Comparison of ENCODE assay signal across 13 cellular contexts in the genomic region with DNA sequence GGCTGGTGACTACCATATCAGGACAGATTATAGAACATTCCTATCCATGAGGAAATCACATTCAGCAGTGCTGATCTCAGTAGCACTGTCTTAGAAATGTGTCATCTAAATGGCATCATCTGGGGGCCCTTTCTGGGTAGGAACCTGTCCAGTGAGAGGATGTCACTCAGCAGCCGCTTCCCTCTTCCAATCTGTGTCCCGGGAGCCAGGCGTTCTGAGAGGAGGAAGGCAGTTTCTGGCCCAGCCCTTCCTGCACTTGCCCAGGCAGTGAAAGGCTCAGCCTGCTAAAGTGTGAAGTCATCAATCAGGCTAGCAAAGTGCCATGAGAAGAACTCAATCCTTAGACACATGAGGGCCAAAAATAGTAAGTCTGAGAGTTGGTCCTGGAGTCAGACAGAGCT. TPM values are rescaled to one million over a fixed set of nuclear protein-coding genes. Genes with fewer than 3 reads are reported as not detected.
A peak's percentile ranks its signal among the peaks of the same experiment; 100 is the strongest.
DNase-seq lines count a peak whose midpoint lies in the region; ATAC-seq, FAIRE-seq and TF ChIP-seq lines count a peak whose summit lies in the region.
"Had no signal": no experiment of that assay in that cellular context is flagged by ENCODE, and none has a peak within 500 bp of the region (broad histone marks: within the 10 kb centered on the region; RNA-seq: fewer than 3 reads in every experiment).

No MANE protein-coding gene starts in this region.

- no peaks in the 10 kb centered on the region for H3K4me1 ChIP-seq in MM.1S (ENCODE audit: low read length)
- H3K4me1 ChIP-seq: upper lobe of right lung had no signal

- no peak for FAIRE-seq in GM12891 (lab: Jason Lieb, UNC)
- FAIRE-seq: H54 had no signal

- no peak for TF ChIP-seq CTCF in AG09309 (IDR thresholded peaks at IDR 0.05; ENCODE audit: control insufficient read depth, insufficient read depth, low read depth, low read length, missing control alignments)
- no peak for TF ChIP-seq CTCF in MM.1S (IDR thresholded peaks at IDR 0.05; ENCODE audit: low read length)

- H3K79me2 ChIP-seq in MM.1S (ENCODE audit: low read length), result no peaks in the 10 kb centered on the region

- H3F3A ChIP-seq in MM.1S (ENCODE audit: insufficient read depth, low read length), result no peaks in the 10 kb centered on the region

- H3K9me3 ChIP-seq in MM.1S (replicated peaks; ENCODE audit: insufficient read depth, low read length), result no peaks in the 10 kb centered on the region
- H3K9me3 ChIP-seq: right lobe of liver, upper lobe of right lung had no signal

- DNase-seq in AG09309 (ENCODE audit: low read depth) (peak; percentile 24), LHCN-M2 (ENCODE audit: low read depth) (peak; percentile 46), kidney tubule cell (ENCODE audit: low spot score) (peak; percentile 86), MM.1S (no peak), SIG-M5 treated with dmso at 0.1 percent for 504 hours (lab: John Stamatoyannopoulos, UW; ENCODE audit: unreplicated experiment) (no peak), GM12891 (ENCODE audit: insufficient read length, low spot score) (no peak)
- DNase-seq in activated naive CD4-positive, alpha-beta T cell (lab: John Stamatoyannopoulos, UW), result no peak
- DNase-seq: activated T-cell treated with anti-CD3 and anti-CD28 coated beads, Interleukin-2, amount 50 U/mL, for 48 hours; central memory CD4-positive, alpha-beta T cell; right lobe of liver; upper lobe of right lung had no signal

- no peak overlapping the region for H3K9ac ChIP-seq in MM.1S (ENCODE audit: low read length)

- H3K9me2 ChIP-seq in MM.1S (replicated peaks; ENCODE audit: insufficient read depth, low read length), result no peaks in the 10 kb centered on the region

- no peak overlapping the region for H3K4me2 ChIP-seq in MM.1S (ENCODE audit: low read depth, low read length)

- H4K20me1 ChIP-seq in MM.1S (ENCODE audit: insufficient read depth, low read length), result no peaks in the 10 kb centered on the region

- ATAC-seq in esophagus mucosa, result peak; percentile 87
- ATAC-seq: upper lobe of right lung had no signal

- no peaks in the 10 kb centered on the region for H3K27me3 ChIP-seq in MM.1S (replicated peaks; ENCODE audit: insufficient read depth, low read length)
- H3K27me3 ChIP-seq: right lobe of liver, upper lobe of right lung had no signal

- no peak overlapping the region for H3K27ac ChIP-seq in MM.1S (ENCODE audit: low read length)
- H3K27ac ChIP-seq: upper lobe of right lung had no signal

- no peak overlapping the region for H2AFZ ChIP-seq in MM.1S (ENCODE audit: low read length)

- no peak overlapping the region for H3K4me3 ChIP-seq in AG09309 (ENCODE audit: control insufficient read depth, low read depth, low read length)
- H3K4me3 ChIP-seq in MM.1S (ENCODE audit: low read length), result no peak overlapping the region
- H3K4me3 ChIP-seq: right lobe of liver, upper lobe of right lung had no signal

- TF ChIP-seq POLR2A in GM12891 (IDR thresholded peaks at IDR 0.05; ENCODE audit: low read depth, low read length), result no peak

- no peaks in the 10 kb centered on the region; the same call in 1 of the 2 replicates for H3K36me3 ChIP-seq in MM.1S (replicated peaks; ENCODE audit: insufficient read depth, low read length)

TF ChIP-seq in GM12891, 5 proteins besides CTCF, POLR2A, EP300 and RAD21:
- TF ChIP-seq POU2F2 (IDR thresholded peaks at IDR 0.05; ENCODE audit: low read depth, low read length), result no peak
- no peak for TF ChIP-seq TAF1 (IDR thresholded peaks at IDR 0.05; ENCODE audit: low read depth, low read length)
- no peak for TF ChIP-seq POLR2AphosphoS5 (IDR thresholded peaks at IDR 0.05; ENCODE audit: low read depth, low read length)
- no peak for TF ChIP-seq SPI1 (IDR thresholded peaks at IDR 0.05; ENCODE audit: low read depth, low read length)
- no peak for TF ChIP-seq PAX5 (IDR thresholded peaks at IDR 0.05; ENCODE audit: insufficient read depth, low read length, severe bottlenecking)

RNA-seq across cellular contexts. Expression of a gene that starts 25.6 kb away (rescaled TPM):
- total RNA-seq in LHCN-M2 (2014; rRNA removed) (14.3 and 17.1 TPM in 2 replicates), esophagus mucosa (58.5 TPM)
- 15.9 TPM for polyA plus RNA-seq in LHCN-M2 (2012)
- 19.9 TPM for polyA plus RNA-seq in GM12891 (2012; ENCODE audit: low read depth, missing spikeins)

RNA-seq across cellular contexts. Expression of a gene that starts 46.3 kb away (rescaled TPM):
- total RNA-seq in LHCN-M2 (2014; rRNA removed) (11.0 and 11.7 TPM in 2 replicates), esophagus mucosa (3.0 TPM)
- 2.7 TPM for polyA plus RNA-seq in LHCN-M2 (2012)
- 2.1 TPM for polyA plus RNA-seq in GM12891 (2012; ENCODE audit: low read depth, missing spikeins)

Comparison
In these comparisons a context has a peak if more than half of its experiments do, and no peak if none do; other contexts are left out.
1. DNase-seq: peak in AG09309 (single experiment), LHCN-M2 (single experiment) and kidney tubule cell (single experiment); none in activated naive CD4-positive, alpha-beta T cell (0 of 4), MM.1S (single experiment), SIG-M5 treated with dmso at 0.1 percent for 504 hours (single experiment) and GM12891 (single experiment).